ENCODE assay signal across 15 cellular contexts in the genomic region with DNA sequence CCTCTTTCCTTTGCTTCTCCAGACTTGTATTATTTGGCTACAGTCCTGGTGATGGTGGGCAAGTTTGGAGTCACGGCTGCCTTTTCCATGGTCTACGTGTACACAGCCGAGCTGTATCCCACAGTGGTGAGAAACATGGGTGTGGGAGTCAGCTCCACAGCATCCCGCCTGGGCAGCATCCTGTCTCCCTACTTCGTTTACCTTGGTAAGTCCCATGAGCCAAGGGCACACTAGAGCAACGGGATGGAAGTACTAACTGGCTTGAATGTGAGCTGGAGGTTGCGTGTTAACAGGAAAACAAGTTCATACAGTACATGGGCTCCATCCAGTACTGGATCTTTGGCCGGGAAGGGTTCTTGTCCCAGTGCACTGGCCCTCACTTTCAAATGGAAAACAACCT. TPM values are rescaled to one million over a fixed set of nuclear protein-coding genes. Genes with fewer than 3 reads are reported as not detected.
A peak's percentile ranks its signal among the peaks of the same experiment; 100 is the strongest.
DNase-seq lines count a peak whose midpoint lies in the region; ATAC-seq and TF ChIP-seq lines count a peak whose summit lies in the region.
"Had no signal": no experiment of that assay in that cellular context is flagged by ENCODE, and none has a peak within 500 bp of the region (broad histone marks: within the 10 kb centered on the region; RNA-seq: fewer than 3 reads in every experiment).

No MANE protein-coding gene starts in this region.

- POLR2A ChIA-PET in CD4-positive, alpha-beta memory T cell (lab: Charles Lee; ENCODE audit: partially characterized antibody): interaction anchor here (0.8 to 8.6 kb wide), 5 partner anchors 19 to 106 kb away, joined by 3 to 151 read pairs (median 4); no protein-coding TSS in a partner anchor

- WGBS in endodermal cell (ENCODE audit: insufficient coverage in 1 of 2, insufficient read length in 1 of 2), 2 experiments: 89 to 100% methylated on average over 2 to 8 of the region's 8 CpGs
- WGBS in GM23248 (ENCODE audit: low coverage in 1 of 2, low lambda C conversion rate in 2 of 2, missing lambda C conversion rate in 2 of 2), 2 experiments: 88 to 89% methylated on average over 8 of the region's 8 CpGs

- H3K79me2 ChIP-seq in GM23248 (ENCODE audit: insufficient read depth): no peaks in the 10 kb centered on the region

- H4K20me1 ChIP-seq in GM23248 (ENCODE audit: insufficient read depth): no peaks in the 10 kb centered on the region
- H4K20me1 ChIP-seq: BLaER1 treated with 17β-estradiol and CSF1 and Interleukin-3, amounts not matched to agents 10 nM and 100 nM had no signal

- H3K9me3 Mint-ChIP-seq in activated naive CD4-positive, alpha-beta T cell treated with anti-CD3 and anti-CD28 coated beads, Interleukin-2, amount 10 ng/mL, durations not matched to agents 7 days and 5 days: no peaks in the 10 kb centered on the region
- H3K9me3 Mint-ChIP-seq in activated naive CD4-positive, alpha-beta T cell treated with anti-CD3 and anti-CD28 coated beads for 36 hours: no peaks in the 10 kb centered on the region
- H3K9me3 Mint-ChIP-seq in CD4-positive, alpha-beta memory T cell: no peaks in the 10 kb centered on the region
- H3K9me3 Mint-ChIP-seq in endodermal cell (no peaks in the 10 kb centered on the region), chondrocyte (ENCODE audit: low read depth) (no peaks in the 10 kb centered on the region)
- no peaks in the 10 kb centered on the region for H3K9me3 Mint-ChIP-seq in stimulated activated effector memory CD8-positive, alpha-beta T cell treated with anti-CD3 and anti-CD28 coated beads, Interleukin-12 subunit alpha, Interleukin-12 subunit beta, amount 100 ng/mL, for 72 hours
- H3K9me3 Mint-ChIP-seq: CD4-positive, alpha-beta T cell; GM23338 had no signal

- no peaks in the 10 kb centered on the region for H3K9me2 ChIP-seq in GM23248 (ENCODE audit: insufficient read depth)

- no peak overlapping the region for H2AFZ ChIP-seq in GM23248
- H2AFZ ChIP-seq: GM23338 had no signal

- in situ Hi-C loops in GM23248 (cut with MboI): loop anchor here (25.0 kb wide), 2 partner anchors 320 to 420 kb away; a partner anchor contains a TSS

- H3K4me2 ChIP-seq in GM23248 (ENCODE audit: unreplicated experiment): no peak overlapping the region
- H3K4me2 ChIP-seq: GM23338 had no signal

- H3K4me3 Mint-ChIP-seq in activated naive CD4-positive, alpha-beta T cell treated with anti-CD3 and anti-CD28 coated beads, Interleukin-2, amount 10 ng/mL, durations not matched to agents 7 days and 5 days: no peak overlapping the region
- H3K4me3 Mint-ChIP-seq in activated naive CD4-positive, alpha-beta T cell treated with anti-CD3 and anti-CD28 coated beads for 36 hours: no peak overlapping the region
- no peak overlapping the region for H3K4me3 Mint-ChIP-seq in CD4-positive, alpha-beta memory T cell
- H3K4me3 Mint-ChIP-seq in endodermal cell: no peak overlapping the region
- no peak overlapping the region for H3K4me3 Mint-ChIP-seq in stimulated activated effector memory CD8-positive, alpha-beta T cell treated with anti-CD3 and anti-CD28 coated beads, Interleukin-12 subunit alpha, Interleukin-12 subunit beta, amount 100 ng/mL, for 72 hours
- H3K4me3 Mint-ChIP-seq in chondrocyte (ENCODE audit: unreplicated experiment): no peak overlapping the region
- H3K4me3 Mint-ChIP-seq: CD4-positive, alpha-beta T cell; GM23338 had no signal

- H3K36me3 Mint-ChIP-seq in activated naive CD4-positive, alpha-beta T cell treated with anti-CD3 and anti-CD28 coated beads, Interleukin-2, amount 10 ng/mL, durations not matched to agents 7 days and 5 days: peaks cover 43% of the 10 kb centered on the region
- peaks cover 2% of the 10 kb centered on the region for H3K36me3 Mint-ChIP-seq in activated naive CD4-positive, alpha-beta T cell treated with anti-CD3 and anti-CD28 coated beads for 36 hours (ENCODE audit: low read depth)
- peaks cover 7 to 28% of the 10 kb centered on the region in 2 donors for H3K36me3 Mint-ChIP-seq in CD4-positive, alpha-beta memory T cell
- H3K36me3 Mint-ChIP-seq in endodermal cell (ENCODE audit: low read depth) (no peaks in the 10 kb centered on the region), chondrocyte (ENCODE audit: low read depth) (peaks cover 20% of the 10 kb centered on the region)
- no peaks in the 10 kb centered on the region for H3K36me3 Mint-ChIP-seq in stimulated activated effector memory CD8-positive, alpha-beta T cell treated with anti-CD3 and anti-CD28 coated beads, Interleukin-12 subunit alpha, Interleukin-12 subunit beta, amount 100 ng/mL, for 72 hours

- peaks cover 51% of the 10 kb centered on the region for H3K4me1 ChIP-seq in CD4-positive, alpha-beta memory T cell (ENCODE audit: insufficient read depth, low read length)
- peaks cover 18% of the 10 kb centered on the region for H3K4me1 ChIP-seq in endodermal cell (ENCODE audit: control insufficient read depth, insufficient read depth, low read length)
- H3K4me1 ChIP-seq in GM23248 (ENCODE audit: insufficient read depth): peaks cover 28% of the 10 kb centered on the region

- no peak overlapping the region for H3K4me3 ChIP-seq in CD4-positive, alpha-beta memory T cell (ENCODE audit: low read length in 2 of 2)
- H3K4me3 ChIP-seq in endodermal cell (ENCODE audit: low read length): no peak overlapping the region
- H3K4me3 ChIP-seq in GM23248: no peak overlapping the region
- H3K4me3 ChIP-seq: BLaER1 treated with 17β-estradiol and CSF1 and Interleukin-3, amounts not matched to agents 10 nM and 100 nM; GM12878; GM23338 had no signal

- DNase-seq in activated naive CD4-positive, alpha-beta T cell treated with anti-CD3 and anti-CD28 coated beads, Interleukin-2, amount 10 ng/mL, durations not matched to agents 7 days and 5 days: no peak
- no peak for DNase-seq in activated naive CD4-positive, alpha-beta T cell treated with anti-CD3 and anti-CD28 coated beads for 36 hours
- DNase-seq in CD4-positive, alpha-beta memory T cell: no peak
- DNase-seq in endodermal cell: peak; percentile 27
- DNase-seq in stimulated activated effector memory CD8-positive, alpha-beta T cell treated with anti-CD3 and anti-CD28 coated beads, Interleukin-12 subunit alpha, Interleukin-12 subunit beta, amount 100 ng/mL, for 72 hours (ENCODE audit: low spot score in 2 of 2): no peak
- DNase-seq in chondrocyte (ENCODE audit: low spot score): no peak
- DNase-seq in GM23248: no peak
- DNase-seq: CD4-positive, alpha-beta T cell; DMS79; H7 had no signal

- peak overlapping the region; percentile 49 for H3K27ac Mint-ChIP-seq in activated naive CD4-positive, alpha-beta T cell treated with anti-CD3 and anti-CD28 coated beads, Interleukin-2, amount 10 ng/mL, durations not matched to agents 7 days and 5 days
- no peak overlapping the region for H3K27ac Mint-ChIP-seq in activated naive CD4-positive, alpha-beta T cell treated with anti-CD3 and anti-CD28 coated beads for 36 hours
- H3K27ac Mint-ChIP-seq in CD4-positive, alpha-beta memory T cell: peak overlapping the region; percentile 4 to 73 (median 62)
- H3K27ac Mint-ChIP-seq in endodermal cell: no peak overlapping the region
- H3K27ac Mint-ChIP-seq in stimulated activated effector memory CD8-positive, alpha-beta T cell treated with anti-CD3 and anti-CD28 coated beads, Interleukin-12 subunit alpha, Interleukin-12 subunit beta, amount 100 ng/mL, for 72 hours: peak overlapping the region; percentile 63
- no peak overlapping the region for H3K27ac Mint-ChIP-seq in chondrocyte (ENCODE audit: unreplicated experiment)
- H3K27ac Mint-ChIP-seq: CD4-positive, alpha-beta T cell; GM23338 had no signal

- H3F3A ChIP-seq in GM23248 (ENCODE audit: insufficient read depth): peaks cover 33% of the 10 kb centered on the region

- H3K27ac ChIP-seq in CD4-positive, alpha-beta memory T cell (ENCODE audit: low read depth, low read length): no peak overlapping the region
- H3K27ac ChIP-seq in endodermal cell (ENCODE audit: low read depth, low read length) (no peak overlapping the region), GM23248 (no peak overlapping the region)
- H3K27ac ChIP-seq: 22Rv1; BLaER1 treated with 17β-estradiol and CSF1 and Interleukin-3, amounts not matched to agents 10 nM and 100 nM had no signal

- H3K27me3 ChIP-seq in CD4-positive, alpha-beta memory T cell (ENCODE audit: insufficient read depth, low read length): no peaks in the 10 kb centered on the region
- H3K27me3 ChIP-seq in endodermal cell (ENCODE audit: control insufficient read depth, insufficient read depth, low read length, poor library complexity, severe bottlenecking) (no peaks in the 10 kb centered on the region), GM23248 (replicated peaks; ENCODE audit: insufficient read depth) (no peaks in the 10 kb centered on the region)
- H3K27me3 ChIP-seq: BLaER1 treated with 17β-estradiol and CSF1 and Interleukin-3, amounts not matched to agents 10 nM and 100 nM had no signal

- H3K27me3 Mint-ChIP-seq in activated naive CD4-positive, alpha-beta T cell treated with anti-CD3 and anti-CD28 coated beads, Interleukin-2, amount 10 ng/mL, durations not matched to agents 7 days and 5 days: no peaks in the 10 kb centered on the region
- H3K27me3 Mint-ChIP-seq in activated naive CD4-positive, alpha-beta T cell treated with anti-CD3 and anti-CD28 coated beads for 36 hours (ENCODE audit: low read depth): no peaks in the 10 kb centered on the region
- H3K27me3 Mint-ChIP-seq in CD4-positive, alpha-beta memory T cell: no peaks in the 10 kb centered on the region
- H3K27me3 Mint-ChIP-seq in endodermal cell (ENCODE audit: insufficient read depth) (no peaks in the 10 kb centered on the region), chondrocyte (ENCODE audit: low read depth) (no peaks in the 10 kb centered on the region)
- H3K27me3 Mint-ChIP-seq: CD4-positive, alpha-beta T cell had no signal

- CTCF ChIA-PET in activated naive CD4-positive, alpha-beta T cell treated with anti-CD3 and anti-CD28 coated beads, Interleukin-2, amount 10 ng/mL, durations not matched to agents 7 days and 5 days (lab: Charles Lee): interaction anchor here (1.0 to 17.6 kb wide), 3 partner anchors 34 to 428 kb away, joined by 3 to 458 read pairs (median 3); no protein-coding TSS in a partner anchor
- CTCF ChIA-PET in activated naive CD4-positive, alpha-beta T cell treated with anti-CD3 and anti-CD28 coated beads for 36 hours (lab: Charles Lee): interaction anchor here (1.1 to 20.9 kb wide), 2 partner anchors 14 to 108 kb away, joined by 3 to 466 read pairs; no protein-coding TSS in a partner anchor
- CTCF ChIA-PET in CD4-positive, alpha-beta memory T cell (lab: Charles Lee; ENCODE audit: partially characterized antibody): interaction anchor here (1.0 to 16.9 kb wide), 4 partner anchors 19 to 135 kb away, joined by 4 to 543 read pairs (median 4); no protein-coding TSS in a partner anchor

- TF ChIP-seq CTCF in endodermal cell (conservative IDR thresholded peaks at IDR 0.05) (no peak), chondrocyte (IDR thresholded peaks at IDR 0.05) (no peak)

- no peaks in the 10 kb centered on the region for H3K36me3 ChIP-seq in CD4-positive, alpha-beta memory T cell (ENCODE audit: insufficient read depth, low read length)
- H3K36me3 ChIP-seq in endodermal cell (ENCODE audit: control insufficient read depth, insufficient read depth, low read length) (no peaks in the 10 kb centered on the region), GM23248 (ENCODE audit: low read depth) (no peaks in the 10 kb centered on the region)

- no peak for ATAC-seq in stimulated activated effector memory CD8-positive, alpha-beta T cell treated with anti-CD3 and anti-CD28 coated beads, Interleukin-12 subunit alpha, Interleukin-12 subunit beta, amount 100 ng/mL, for 72 hours
- ATAC-seq in GM18868 (IDR thresholded peaks at IDR 0.05; ENCODE audit: unreplicated experiment): no peak
- ATAC-seq: GM12878, GM23338 had no signal

- intact Hi-C loops in activated naive CD4-positive, alpha-beta T cell treated with anti-CD3 and anti-CD28 coated beads for 36 hours (cut with micrococcal nuclease): no loop called here
- intact Hi-C loops in CD4-positive, alpha-beta memory T cell (cut with micrococcal nuclease): no loop called here

- no peaks in the 10 kb centered on the region for H3K9me3 ChIP-seq in CD4-positive, alpha-beta memory T cell (ENCODE audit: control insufficient read depth in 1 of 2, low read length in 2 of 2)
- H3K9me3 ChIP-seq in endodermal cell (ENCODE audit: control insufficient read depth, low read length): no peaks in the 10 kb centered on the region
- no peaks in the 10 kb centered on the region for H3K9me3 ChIP-seq in GM23248 (ENCODE audit: low read depth)
- H3K9me3 ChIP-seq: BLaER1 treated with 17β-estradiol and CSF1 and Interleukin-3, amounts not matched to agents 10 nM and 100 nM had no signal

- H3K4me1 Mint-ChIP-seq in activated naive CD4-positive, alpha-beta T cell treated with anti-CD3 and anti-CD28 coated beads, Interleukin-2, amount 10 ng/mL, durations not matched to agents 7 days and 5 days: peaks cover 89% of the 10 kb centered on the region
- peaks cover 58% of the 10 kb centered on the region for H3K4me1 Mint-ChIP-seq in activated naive CD4-positive, alpha-beta T cell treated with anti-CD3 and anti-CD28 coated beads for 36 hours (ENCODE audit: low read depth)
- peaks cover 45 to 80% (median 62%) of the 10 kb centered on the region in 4 donors for H3K4me1 Mint-ChIP-seq in CD4-positive, alpha-beta memory T cell
- H3K4me1 Mint-ChIP-seq in endodermal cell: peaks cover 16% of the 10 kb centered on the region
- peaks cover 77% of the 10 kb centered on the region for H3K4me1 Mint-ChIP-seq in stimulated activated effector memory CD8-positive, alpha-beta T cell treated with anti-CD3 and anti-CD28 coated beads, Interleukin-12 subunit alpha, Interleukin-12 subunit beta, amount 100 ng/mL, for 72 hours
- peaks cover 40% of the 10 kb centered on the region for H3K4me1 Mint-ChIP-seq in chondrocyte (ENCODE audit: low read depth)

- H3K9ac ChIP-seq in endodermal cell (ENCODE audit: extremely low read depth, low read length, poor library complexity, severe bottlenecking) (no peak overlapping the region), GM23248 (no peak overlapping the region)
- H3K9ac ChIP-seq: BLaER1 treated with 17β-estradiol and CSF1 and Interleukin-3, amounts not matched to agents 10 nM and 100 nM had no signal

RNA-seq across cellular contexts. Expression of a gene that starts 22.9 kb away (rescaled TPM):
- total RNA-seq in activated naive CD4-positive, alpha-beta T cell treated with anti-CD3 and anti-CD28 coated beads for 36 hours: 1 to 10 TPM; 3.1 to 3.6 TPM
- total RNA-seq in CD4-positive, alpha-beta memory T cell: 1 to 10 TPM; 8.9 to 10.0 TPM
- 1 to 10 TPM; 1.9 to 2.9 TPM for polyA plus RNA-seq in CD4-positive, alpha-beta memory T cell
- total RNA-seq in endodermal cell (1 to 10 TPM; 4.9 to 8.2 TPM), chondrocyte (6.1 to 7.1 TPM (median 6.6 TPM) in 3 replicates)
- 2.2 TPM for polyA plus RNA-seq in endodermal cell (2013, experiment 1 of 2)
- polyA plus RNA-seq in endodermal cell (2013, experiment 2 of 2): 2.2 TPM
- 1.9 and 3.0 TPM in 2 replicates for total RNA-seq in GM23248 (2014; rRNA removed; shearing (Covaris generic))
- polyA plus RNA-seq in GM23248 (2016; fragmentation: Nextera tagmentation; extraction: Ambion mirVana): 1.7 and 2.4 TPM in 2 replicates

Comparison
In these comparisons a context has a peak if more than half of its experiments do, and no peak if none do; other contexts are left out.
1. H3K27ac Mint-ChIP-seq: peak in activated naive CD4-positive, alpha-beta T cell treated with anti-CD3 and anti-CD28 coated beads, Interleukin-2, amount 10 ng/mL, durations not matched to agents 7 days and 5 days (single experiment), CD4-positive, alpha-beta memory T cell (7 of 7) and stimulated activated effector memory CD8-positive, alpha-beta T cell treated with anti-CD3 and anti-CD28 coated beads, Interleukin-12 subunit alpha, Interleukin-12 subunit beta, amount 100 ng/mL, for 72 hours (single experiment); none in activated naive CD4-positive, alpha-beta T cell treated with anti-CD3 and anti-CD28 coated beads for 36 hours (single experiment), endodermal cell (single experiment) and chondrocyte (single experiment).